Comparison of ENCODE assay signal across 31 cellular contexts in genomic region chr13:64223016-64223415, GRCh38.
DNase-seq lines count a peak whose midpoint lies in the region; ATAC-seq and TF ChIP-seq lines count a peak whose summit lies in the region.
"Had no signal": no experiment of that assay in that cellular context is flagged by ENCODE, and none has a peak within 500 bp of the region (broad histone marks: within the 10 kb centered on the region; RNA-seq: fewer than 3 reads in every experiment).

No MANE protein-coding gene starts in this region.

- H3K27ac ChIP-seq in C4-2B (peak overlapping the region; percentile 66), PC-3 (ENCODE audit: low read length) (0 out of 2 replicates have a peak overlapping the region, but pooled peaks have one; percentile 9)
- H3K27ac ChIP-seq: 22Rv1; A549; BLaER1; BLaER1 treated with 17β-estradiol and CSF1 and Interleukin-3, amounts not matched to agents 10 nM and 100 nM had no signal

- peak; percentile 10 for DNase-seq in DMS53 (lab: John Stamatoyannopoulos, UW)
- DNase-seq in DMS53 treated with DMSO at 0.1 percent for 48 hours (lab: John Stamatoyannopoulos, UW; ENCODE audit: unreplicated experiment), result no peak
- peak; percentile 71 for DNase-seq in LNCaP clone FGC (ENCODE audit: low read depth)
- peak; percentile 54 for DNase-seq in PC-3
- no peak for DNase-seq in NCI-H2081 treated with DMSO at 0.1 percent for 48 hours (lab: John Stamatoyannopoulos, UW)
- no peak for DNase-seq in NK-92 treated with Interleukin-12 subunit alpha and Interleukin-12 subunit beta, amount 100 ng/mL, for 24 hours (lab: John Stamatoyannopoulos, UW)
- no peak for DNase-seq in stimulated activated CD4-positive, alpha-beta T cell treated with anti-CD3 and anti-CD28 coated beads, Interleukin-4, amount 100 ng/mL, for 1 hour
- DNase-seq: 8988T; ACHN; AML-193; BE2C; C1 segment of cervical spinal cord; Caco-2; Calu3; CD4-positive, alpha-beta memory T cell; CD4-positive, alpha-beta T cell; CD4-positive, CD25-positive, alpha-beta regulatory T cell; CD8-positive, alpha-beta memory T cell; CD8-positive, alpha-beta T cell; COR-L47; DMS 273 treated with DMSO at 0.1 percent for 48 hours; DMS153; DMS79; DMS79 treated with DMSO at 0.1 percent for 48 hours; DND-41; EL had no signal

- CTCF ChIA-PET in PC-3 (lab: Charles Lee), result no interaction called here

- no peak overlapping the region for H2AFZ ChIP-seq in PC-3 (ENCODE audit: low read length)

- intact Hi-C loops in PC-3 (cut with micrococcal nuclease), result no loop called here

- no peaks in the 10 kb centered on the region for H3K36me3 ChIP-seq in PC-3 (ENCODE audit: low read depth, low read length)
- H3K36me3 ChIP-seq: BE2C; BLaER1; BLaER1 treated with 17β-estradiol and CSF1 and Interleukin-3, amounts not matched to agents 10 nM and 100 nM had no signal

- H3K4me2 ChIP-seq in PC-3 (ENCODE audit: low read length), result no peak overlapping the region
- H3K4me2 ChIP-seq: A549; BLaER1; BLaER1 treated with 17β-estradiol and CSF1 and Interleukin-3, amounts not matched to agents 10 nM and 100 nM had no signal

- H3K9me3 ChIP-seq in PC-3 (ENCODE audit: low read length), result no peaks in the 10 kb centered on the region
- H3K9me3 ChIP-seq: A549; BE2C; BLaER1; BLaER1 treated with 17β-estradiol and CSF1 and Interleukin-3, amounts not matched to agents 10 nM and 100 nM; Caco-2 had no signal

- no peaks in the 10 kb centered on the region for H3K9me2 ChIP-seq in PC-3 (replicated peaks; ENCODE audit: low read length)

- H3K4me1 ChIP-seq in PC-3 (ENCODE audit: insufficient read depth, low read length), result peaks cover 4% of the 10 kb centered on the region; the same call in 1 of the 2 replicates
- H3K4me1 ChIP-seq: A549; BE2C; BLaER1; BLaER1 treated with 17β-estradiol and CSF1 and Interleukin-3, amounts not matched to agents 10 nM and 100 nM; Caco-2 had no signal

- H3K4me3 ChIP-seq in LNCaP clone FGC (ENCODE audit: low read depth, low read length) (no peak overlapping the region), PC-3 (ENCODE audit: low read length) (no peak overlapping the region)
- H3K4me3 ChIP-seq: A549; BLaER1; BLaER1 treated with 17β-estradiol and CSF1 and Interleukin-3, amounts not matched to agents 10 nM and 100 nM had no signal

- no peaks in the 10 kb centered on the region for H3K79me2 ChIP-seq in PC-3 (ENCODE audit: low read length)

- TF ChIP-seq CTCF in C4-2B (conservative IDR thresholded peaks at IDR 0.05) (no peak), LNCaP clone FGC (IDR thresholded peaks at IDR 0.05; ENCODE audit: control insufficient read depth, extremely low read depth, insufficient read depth) (no peak), PC-3 (conservative IDR thresholded peaks at IDR 0.05; ENCODE audit: low read depth, low read length) (no peak)

- POLR2A ChIA-PET in PC-3 (lab: Charles Lee; ENCODE audit: unreplicated experiment), result no interaction called here

- BruUV-seq in PC-3 (replicated peaks; lab: Mats Ljungman, UMichigan), result no TSS peak

- ATAC-seq in PC-3, result peak; percentile 37
- ATAC-seq: A549; CD8-positive, alpha-beta T cell had no signal

- H3K27me3 ChIP-seq in PC-3 (ENCODE audit: low read length), result no peaks in the 10 kb centered on the region
- H3K27me3 ChIP-seq: BE2C; BLaER1; BLaER1 treated with 17β-estradiol and CSF1 and Interleukin-3, amounts not matched to agents 10 nM and 100 nM had no signal

- H3F3A ChIP-seq in PC-3 (ENCODE audit: low read length, unreplicated experiment), result no peaks in the 10 kb centered on the region

- H4K20me1 ChIP-seq in PC-3 (ENCODE audit: low read length), result no peaks in the 10 kb centered on the region
- H4K20me1 ChIP-seq: BLaER1; BLaER1 treated with 17β-estradiol and CSF1 and Interleukin-3, amounts not matched to agents 10 nM and 100 nM had no signal

- no peak overlapping the region for H3K9ac ChIP-seq in PC-3 (ENCODE audit: low read length)
- H3K9ac ChIP-seq: BLaER1; BLaER1 treated with 17β-estradiol and CSF1 and Interleukin-3, amounts not matched to agents 10 nM and 100 nM had no signal

Comparison
In these comparisons a context has a peak if more than half of its experiments do, and no peak if none do; other contexts are left out.
1. DNase-seq: peak in DMS53 (single experiment), LNCaP clone FGC (single experiment) and PC-3 (single experiment); none in DMS53 treated with DMSO at 0.1 percent for 48 hours (single experiment), NCI-H2081 treated with DMSO at 0.1 percent for 48 hours (single experiment), NK-92 treated with Interleukin-12 subunit alpha and Interleukin-12 subunit beta, amount 100 ng/mL, for 24 hours (single experiment) and stimulated activated CD4-positive, alpha-beta T cell treated with anti-CD3 and anti-CD28 coated beads, Interleukin-4, amount 100 ng/mL, for 1 hour (single experiment).